In genomic region chr21:42878678-42878992, GRCh38 we compare ENCODE assay signal across 7 cellular contexts. TPM values are rescaled to one million over a fixed set of nuclear protein-coding genes. Genes with fewer than 3 reads are reported as not detected.
DNase-seq lines count a peak whose midpoint lies in the region; ATAC-seq and TF ChIP-seq lines count a peak whose summit lies in the region.

No MANE protein-coding gene starts in this region.

- intact Hi-C loops in breast epithelium (cut with DNase I; ENCODE audit: low total_unique reads), result no loop called here

- H3K4me3 ChIP-seq in breast epithelium, result peak overlapping the region; percentile 90 to 99 (median 98)
- H3K4me3 ChIP-seq in mucosa of stomach (ENCODE audit: low read length), result peak overlapping the region; percentile 97

- H3K36me3 ChIP-seq in breast epithelium (no peaks in the 10 kb centered on the region), mucosa of stomach (ENCODE audit: control insufficient read depth, insufficient read depth, low read length) (no peaks in the 10 kb centered on the region)

- no peaks in the 10 kb centered on the region for H3K27me3 ChIP-seq in breast epithelium
- no peaks in the 10 kb centered on the region for H3K27me3 ChIP-seq in mucosa of stomach (ENCODE audit: control insufficient read depth, insufficient read depth, low read length)

- no peaks in the 10 kb centered on the region for H3K4me1 ChIP-seq in breast epithelium
- H3K4me1 ChIP-seq in mucosa of stomach (ENCODE audit: control insufficient read depth, insufficient read depth, low read length), result peaks cover 4% of the 10 kb centered on the region

- H3K27ac ChIP-seq in breast epithelium, result peak overlapping the region; percentile 76 to 93

- no peak for DNase-seq in breast epithelium (ENCODE audit: low spot score in 2 of 2)
- no peak for DNase-seq in NK-92 treated with Interleukin-12 subunit alpha and Interleukin-12 subunit beta, amount 100 ng/mL, for 24 hours (lab: John Stamatoyannopoulos, UW)

- no peak for TF ChIP-seq CTCF in breast epithelium (IDR thresholded peaks at IDR 0.05)

- ATAC-seq in GM19438 (IDR thresholded peaks at IDR 0.05; ENCODE audit: low read depth, unreplicated experiment) (peak; percentile 42), HG03520 (IDR thresholded peaks at IDR 0.05; ENCODE audit: unreplicated experiment) (peak; percentile 14), GM21723 (IDR thresholded peaks at IDR 0.05; ENCODE audit: unreplicated experiment) (no peak), GM21528 (IDR thresholded peaks at IDR 0.05; ENCODE audit: low FRiP score, unreplicated experiment) (no peak)

- peak overlapping the region; percentile 84 for H3K9ac ChIP-seq in mucosa of stomach (ENCODE audit: low read length)

- no peaks in the 10 kb centered on the region for H3K9me3 ChIP-seq in breast epithelium
- H3K9me3 ChIP-seq in mucosa of stomach (ENCODE audit: control insufficient read depth, low read length), result no peaks in the 10 kb centered on the region

- no peak for TF ChIP-seq POLR2A in breast epithelium (IDR thresholded peaks at IDR 0.05)

RNA-seq across cellular contexts. Expression of gene WDR4, which starts 0.7 kb away (rescaled TPM):
- total RNA-seq in breast epithelium, result 10 to 100 TPM in 2 of 3 donors, 1 to 10 TPM in 1; 6.2 to 16.4 (median 12.7) TPM

RNA-seq across cellular contexts. Expression of gene NDUFV3, which starts 14.5 kb away (rescaled TPM):
- 10 to 100 TPM; 49.9 to 62.9 (median 51.1) TPM for total RNA-seq in breast epithelium

RNA-seq across cellular contexts. Expression of gene ERVH48-1, which starts 46.8 kb away (rescaled TPM):
- not detected for total RNA-seq in breast epithelium

Comparison
In these comparisons a context has a peak if more than half of its experiments do, and no peak if none do; other contexts are left out.
1. ATAC-seq: peak in GM19438 (single experiment) and HG03520 (single experiment); none in GM21723 (single experiment) and GM21528 (single experiment).